Comparison of ENCODE assay signal across 20 cellular contexts in genomic region chr12:53128780-53129747, GRCh38. TPM values are rescaled to one million over a fixed set of nuclear protein-coding genes. Genes with fewer than 3 reads are reported as not detected.
"Had no signal": no experiment of that assay in that cellular context is flagged by ENCODE, and none has a peak within 500 bp of the region (broad histone marks: within the 10 kb centered on the region; RNA-seq: fewer than 3 reads in every experiment).

No MANE protein-coding gene starts in this region.

- H3K4me1 ChIP-seq: body of pancreas, left ventricle myocardium inferior, sigmoid colon had no signal

- H3K4me3 Mint-ChIP-seq: activated CD4-positive, alpha-beta memory T cell treated with anti-CD3 and anti-CD28 coated beads for 36 hours; activated naive CD8-positive, alpha-beta T cell treated with anti-CD3 and anti-CD28 coated beads, Interleukin-2, amount 10 ng/mL, durations not matched to agents 7 days and 5 days; activated T-helper 17 cell treated with anti-CD3 and anti-CD28 coated beads, Interleukin-2, amount 50 U/mL, for 72 hours; endodermal cell; naive thymus-derived CD8-positive, alpha-beta T cell; stimulated activated memory B cell treated with anti-CD40 and anti-IgM and Interleukin-4, amounts not matched to agents 10 μg/mL and 1 μg/mL and 100 μg/mL, for 72 hours had no signal

- DNase-seq: activated CD4-positive, alpha-beta memory T cell treated with anti-CD3 and anti-CD28 coated beads for 36 hours; activated naive CD4-positive, alpha-beta T cell treated with Interleukin-2 at 50 U/mL for 16 hours; activated naive CD8-positive, alpha-beta T cell treated with anti-CD3 and anti-CD28 coated beads, Interleukin-2, amount 10 ng/mL, durations not matched to agents 7 days and 5 days; activated T-cell treated with anti-CD3 and anti-CD28 coated beads, Interleukin-2, amount 50 U/mL, for 1 hour; body of pancreas; caudate nucleus; dorsolateral prefrontal cortex; endodermal cell; foreskin melanocyte; left ventricle myocardium inferior; mesenchymal stem cell; naive thymus-derived CD8-positive, alpha-beta T cell; sigmoid colon; stimulated activated CD4-positive, alpha-beta T cell treated with anti-CD3 and anti-CD28 coated beads, Interleukin-4, amount 100 ng/mL, for 4 hours had no signal

- H3K9me3 Mint-ChIP-seq: activated CD4-positive, alpha-beta memory T cell treated with anti-CD3 and anti-CD28 coated beads for 36 hours; activated naive CD8-positive, alpha-beta T cell treated with anti-CD3 and anti-CD28 coated beads, Interleukin-2, amount 10 ng/mL, durations not matched to agents 7 days and 5 days; activated T-helper 17 cell treated with anti-CD3 and anti-CD28 coated beads, Interleukin-2, amount 50 U/mL, for 72 hours; endodermal cell; naive thymus-derived CD8-positive, alpha-beta T cell; stimulated activated memory B cell treated with anti-CD40 and anti-IgM and Interleukin-4, amounts not matched to agents 10 μg/mL and 1 μg/mL and 100 μg/mL, for 72 hours had no signal

- H3K27ac Mint-ChIP-seq: activated CD4-positive, alpha-beta memory T cell treated with anti-CD3 and anti-CD28 coated beads for 36 hours; activated naive CD8-positive, alpha-beta T cell treated with anti-CD3 and anti-CD28 coated beads, Interleukin-2, amount 10 ng/mL, durations not matched to agents 7 days and 5 days; activated T-helper 17 cell treated with anti-CD3 and anti-CD28 coated beads, Interleukin-2, amount 50 U/mL, for 72 hours; endodermal cell; stimulated activated memory B cell treated with anti-CD40 and anti-IgM and Interleukin-4, amounts not matched to agents 10 μg/mL and 1 μg/mL and 100 μg/mL, for 72 hours had no signal

- H3K27me3 ChIP-seq: body of pancreas, dorsolateral prefrontal cortex, neutrophil, sigmoid colon had no signal

- H3K27ac ChIP-seq: body of pancreas, dorsolateral prefrontal cortex, left ventricle myocardium inferior, neutrophil, sigmoid colon, thoracic aorta had no signal

- H3K27me3 Mint-ChIP-seq: activated CD4-positive, alpha-beta memory T cell treated with anti-CD3 and anti-CD28 coated beads for 36 hours; activated T-helper 17 cell treated with anti-CD3 and anti-CD28 coated beads, Interleukin-2, amount 50 U/mL, for 72 hours had no signal

- H3K9me3 ChIP-seq: body of pancreas, left ventricle myocardium inferior, neutrophil, sigmoid colon, thoracic aorta had no signal

- ATAC-seq: activated T-helper 17 cell treated with anti-CD3 and anti-CD28 coated beads, Interleukin-2, amount 50 U/mL, for 72 hours; body of pancreas; naive thymus-derived CD8-positive, alpha-beta T cell; stimulated activated memory B cell treated with anti-CD40 and anti-IgM and Interleukin-4, amounts not matched to agents 10 μg/mL and 1 μg/mL and 100 μg/mL, for 72 hours had no signal

- H3K4me3 ChIP-seq: body of pancreas, dorsolateral prefrontal cortex, left ventricle myocardium inferior, sigmoid colon, thoracic aorta had no signal

- H3K36me3 Mint-ChIP-seq: activated CD4-positive, alpha-beta memory T cell treated with anti-CD3 and anti-CD28 coated beads for 36 hours; stimulated activated memory B cell treated with anti-CD40 and anti-IgM and Interleukin-4, amounts not matched to agents 10 μg/mL and 1 μg/mL and 100 μg/mL, for 72 hours had no signal

- H3K36me3 ChIP-seq: left ventricle myocardium inferior, neutrophil, sigmoid colon, thoracic aorta had no signal

RNA-seq across cellular contexts. Expression of gene SOAT2, which starts 25.8 kb away (rescaled TPM):
- total RNA-seq: body of pancreas, epithelial cell of proximal tubule, kidney epithelial cell, left ventricle myocardium inferior had no signal
